Comparison of ENCODE assay signal across 8 cellular contexts in genomic region chr7:115008465-115009114, GRCh38.
DNase-seq lines count a peak whose midpoint lies in the region; ATAC-seq and TF ChIP-seq lines count a peak whose summit lies in the region.

No MANE protein-coding gene starts in this region.

- WGBS in prostate gland = 25% methylated on average over 8 of the region's 8 CpGs

- H3K27ac Mint-ChIP-seq in activated CD8-positive, alpha-beta memory T cell treated with anti-CD3 and anti-CD28 coated beads, Interleukin-2, amount 10 ng/mL, durations not matched to agents 7 days and 5 days = peak overlapping the region; percentile 93
- H3K27ac Mint-ChIP-seq in activated naive CD8-positive, alpha-beta T cell = peak overlapping the region; percentile 90

- TF ChIP-seq CTCF in prostate gland (IDR thresholded peaks at IDR 0.05) (no peak), RWPE1 (conservative IDR thresholded peaks at IDR 0.05; ENCODE audit: low read depth) (no peak)

- H3K27me3 Mint-ChIP-seq in activated CD8-positive, alpha-beta memory T cell treated with anti-CD3 and anti-CD28 coated beads, Interleukin-2, amount 10 ng/mL, durations not matched to agents 7 days and 5 days = no peaks in the 10 kb centered on the region
- H3K27me3 Mint-ChIP-seq in activated naive CD8-positive, alpha-beta T cell = no peaks in the 10 kb centered on the region

- H3K36me3 Mint-ChIP-seq in activated CD8-positive, alpha-beta memory T cell treated with anti-CD3 and anti-CD28 coated beads, Interleukin-2, amount 10 ng/mL, durations not matched to agents 7 days and 5 days = peaks cover 49% of the 10 kb centered on the region
- peaks cover 22% of the 10 kb centered on the region for H3K36me3 Mint-ChIP-seq in activated naive CD8-positive, alpha-beta T cell

- no peaks in the 10 kb centered on the region for H3K9me3 Mint-ChIP-seq in activated CD8-positive, alpha-beta memory T cell treated with anti-CD3 and anti-CD28 coated beads, Interleukin-2, amount 10 ng/mL, durations not matched to agents 7 days and 5 days (ENCODE audit: low read depth)
- no peaks in the 10 kb centered on the region for H3K9me3 Mint-ChIP-seq in activated naive CD8-positive, alpha-beta T cell (ENCODE audit: low read depth)

- H3K4me1 Mint-ChIP-seq in activated CD8-positive, alpha-beta memory T cell treated with anti-CD3 and anti-CD28 coated beads, Interleukin-2, amount 10 ng/mL, durations not matched to agents 7 days and 5 days = peaks cover 66% of the 10 kb centered on the region
- H3K4me1 Mint-ChIP-seq in activated naive CD8-positive, alpha-beta T cell (ENCODE audit: low read depth) = peaks cover 84% of the 10 kb centered on the region

- CTCF ChIA-PET in activated CD8-positive, alpha-beta memory T cell treated with anti-CD3 and anti-CD28 coated beads, Interleukin-2, amount 10 ng/mL, durations not matched to agents 7 days and 5 days (lab: Charles Lee) = interaction anchor here (1.0 to 1.5 kb wide), 5 partner anchors 9 to 143 kb away, joined by 3 to 7 read pairs (median 5); no protein-coding TSS in a partner anchor
- CTCF ChIA-PET in RWPE1 (lab: Yijun Ruan, JAX) = interaction anchor here (0.7 kb wide), 2 partner anchors 14 to 816 kb away, joined by 3 read pairs; no protein-coding TSS in a partner anchor

- H3K4me3 ChIP-seq in mucosa of rectum (ENCODE audit: low read length in 2 of 2) (peak overlapping the region in 1 of 2 donors; percentile 21), prostate gland (no peak overlapping the region)

- H3K4me1 ChIP-seq in mucosa of rectum (ENCODE audit: control insufficient read depth in 2 of 2, insufficient read depth in 2 of 2, low read length in 2 of 2) (peaks cover 7 to 10% of the 10 kb centered on the region in 2 donors), prostate gland (replicated peaks) (no peaks in the 10 kb centered on the region)

- peak; percentile 63 for ATAC-seq in activated CD8-positive, alpha-beta memory T cell treated with anti-CD3 and anti-CD28 coated beads, Interleukin-2, amount 10 ng/mL, durations not matched to agents 7 days and 5 days
- peak; percentile 42 for ATAC-seq in HG03097 (IDR thresholded peaks at IDR 0.05; ENCODE audit: low FRiP score, unreplicated experiment)

- intact Hi-C loops in prostate gland (cut with DNase I) = loop anchor here (5.0 kb wide), 1 partner anchor 86 kb away; the partner anchor contains the start of gene MDFIC

- peak overlapping the region; percentile 61 for H3K4me3 Mint-ChIP-seq in activated CD8-positive, alpha-beta memory T cell treated with anti-CD3 and anti-CD28 coated beads, Interleukin-2, amount 10 ng/mL, durations not matched to agents 7 days and 5 days
- H3K4me3 Mint-ChIP-seq in activated naive CD8-positive, alpha-beta T cell = peak overlapping the region; percentile 73

- H3K27ac ChIP-seq in mucosa of rectum (ENCODE audit: low read depth in 2 of 2, low read length in 2 of 2) (peak overlapping the region; percentile 6 to 25), prostate gland (no peak overlapping the region), RWPE1 (no peak overlapping the region)

- TF ChIP-seq POLR2A in prostate gland (IDR thresholded peaks at IDR 0.05) = no peak

- H3K27me3 ChIP-seq in mucosa of rectum (ENCODE audit: control insufficient read depth in 2 of 2, insufficient read depth in 2 of 2, low read length in 2 of 2) (no peaks in the 10 kb centered on the region), prostate gland (replicated peaks; ENCODE audit: insufficient read depth) (no peaks in the 10 kb centered on the region)

- DNase-seq in activated CD8-positive, alpha-beta memory T cell treated with anti-CD3 and anti-CD28 coated beads, Interleukin-2, amount 10 ng/mL, durations not matched to agents 7 days and 5 days = peak; percentile 53
- no peak for DNase-seq in activated CD8-positive, alpha-beta memory T cell treated with anti-CD3 and anti-CD28 coated beads, Interleukin-2, amount 50 U/mL, for 4 hours
- DNase-seq in NCI-H526 (lab: John Stamatoyannopoulos, UW) (no peak), prostate gland (ENCODE audit: low spot score) (no peak), RWPE1 (ENCODE audit: low spot score) (no peak)

- H3K9ac ChIP-seq in mucosa of rectum (ENCODE audit: low read depth in 1 of 2, low read length in 2 of 2) = no peak overlapping the region

- POLR2A ChIA-PET in RWPE1 (lab: Yijun Ruan, JAX; ENCODE audit: low non-redundant PET) = no interaction called here

- no peaks in the 10 kb centered on the region for H3K36me3 ChIP-seq in mucosa of rectum (ENCODE audit: control insufficient read depth in 2 of 2, insufficient read depth in 2 of 2, low read length in 2 of 2)
- H3K36me3 ChIP-seq in prostate gland = no peaks in the 10 kb centered on the region

- H3K9me3 ChIP-seq in mucosa of rectum (ENCODE audit: control insufficient read depth in 2 of 2, low read length in 2 of 2) = no peaks in the 10 kb centered on the region
- no peaks in the 10 kb centered on the region for H3K9me3 ChIP-seq in prostate gland

Comparison
In these comparisons a context has a peak if more than half of its experiments do, and no peak if none do; other contexts are left out.
1. H3K27ac ChIP-seq: peak in mucosa of rectum (2 of 2); none in prostate gland (0 of 2) and RWPE1 (single experiment).